ENCODE assay signal across 1 cellular context in the genomic region with DNA sequence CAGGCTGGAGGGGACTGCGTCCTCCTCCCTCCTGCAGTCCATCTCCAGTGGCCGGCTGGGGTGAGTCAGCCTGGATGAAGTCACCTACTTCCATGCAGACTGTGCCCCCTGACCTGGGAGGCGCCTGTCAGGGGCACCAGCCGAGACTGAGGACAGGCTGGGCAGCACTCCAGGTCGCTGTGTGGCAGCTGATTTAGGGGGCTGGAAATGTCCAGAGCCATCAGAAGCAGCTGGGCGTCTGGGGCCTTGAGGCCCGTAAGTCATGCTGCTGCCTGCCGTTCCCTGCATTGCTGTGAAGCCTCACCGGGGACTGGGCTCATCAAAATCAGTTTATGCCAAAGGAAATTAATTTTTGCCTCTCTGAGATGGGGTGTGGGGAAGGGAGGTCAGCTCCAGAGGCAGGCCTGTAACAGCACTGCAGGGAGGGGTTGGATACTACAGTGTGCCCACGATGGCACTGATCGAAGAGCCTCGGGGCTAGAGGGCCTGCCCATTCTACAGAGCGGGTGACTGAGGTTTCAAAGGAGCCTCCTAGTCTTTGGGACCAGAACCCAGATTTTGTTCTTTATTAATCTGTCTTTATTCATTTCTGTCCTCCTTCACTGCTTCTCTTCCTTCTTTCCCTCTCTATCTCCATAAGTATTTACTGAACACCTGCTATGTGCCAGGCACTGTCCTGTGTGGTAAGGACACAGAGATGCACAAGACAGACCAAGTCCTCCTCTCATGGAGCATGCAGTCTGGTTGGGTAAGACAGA.
TF ChIP-seq lines count a peak whose summit lies in the region.

No MANE protein-coding gene starts in this region.

TF ChIP-seq in HepG2, 621 proteins besides CTCF, POLR2A, EP300 and RAD21 (continued from another document and continues in another):
- no peak for TF ChIP-seq NFKB2 (CRISPR knock-in tag; IDR thresholded peaks at IDR 0.05; ENCODE audit: borderline replicate concordance)
- TF ChIP-seq SNAPC5 (CRISPR knock-in tag; IDR thresholded peaks at IDR 0.05; ENCODE audit: borderline replicate concordance) = no peak
- TF ChIP-seq SKI (IDR thresholded peaks at IDR 0.05; ENCODE audit: partially characterized antibody) = peak; percentile 53
- no peak for TF ChIP-seq MLLT10 (CRISPR knock-in tag; IDR thresholded peaks at IDR 0.05)
- no peak for TF ChIP-seq MZF1 (CRISPR knock-in tag; IDR thresholded peaks at IDR 0.05; ENCODE audit: borderline replicate concordance)
- no peak for TF ChIP-seq ZNF552 (CRISPR knock-in tag; IDR thresholded peaks at IDR 0.05; ENCODE audit: borderline replicate concordance)
- no peak for TF ChIP-seq RERE (CRISPR knock-in tag; IDR thresholded peaks at IDR 0.05; ENCODE audit: low read depth)
- TF ChIP-seq ZBTB49 (CRISPR knock-in tag; IDR thresholded peaks at IDR 0.05; ENCODE audit: borderline replicate concordance) = no peak
- TF ChIP-seq, protein P1, sequence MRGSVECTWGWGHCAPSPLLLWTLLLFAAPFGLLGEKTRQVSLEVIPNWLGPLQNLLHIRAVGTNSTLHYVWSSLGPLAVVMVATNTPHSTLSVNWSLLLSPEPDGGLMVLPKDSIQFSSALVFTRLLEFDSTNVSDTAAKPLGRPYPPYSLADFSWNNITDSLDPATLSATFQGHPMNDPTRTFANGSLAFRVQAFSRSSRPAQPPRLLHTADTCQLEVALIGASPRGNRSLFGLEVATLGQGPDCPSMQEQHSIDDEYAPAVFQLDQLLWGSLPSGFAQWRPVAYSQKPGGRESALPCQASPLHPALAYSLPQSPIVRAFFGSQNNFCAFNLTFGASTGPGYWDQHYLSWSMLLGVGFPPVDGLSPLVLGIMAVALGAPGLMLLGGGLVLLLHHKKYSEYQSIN (CRISPR knock-in tag; IDR thresholded peaks at IDR 0.05; ENCODE audit: borderline replicate concordance) = no peak
- TF ChIP-seq, protein P2, sequence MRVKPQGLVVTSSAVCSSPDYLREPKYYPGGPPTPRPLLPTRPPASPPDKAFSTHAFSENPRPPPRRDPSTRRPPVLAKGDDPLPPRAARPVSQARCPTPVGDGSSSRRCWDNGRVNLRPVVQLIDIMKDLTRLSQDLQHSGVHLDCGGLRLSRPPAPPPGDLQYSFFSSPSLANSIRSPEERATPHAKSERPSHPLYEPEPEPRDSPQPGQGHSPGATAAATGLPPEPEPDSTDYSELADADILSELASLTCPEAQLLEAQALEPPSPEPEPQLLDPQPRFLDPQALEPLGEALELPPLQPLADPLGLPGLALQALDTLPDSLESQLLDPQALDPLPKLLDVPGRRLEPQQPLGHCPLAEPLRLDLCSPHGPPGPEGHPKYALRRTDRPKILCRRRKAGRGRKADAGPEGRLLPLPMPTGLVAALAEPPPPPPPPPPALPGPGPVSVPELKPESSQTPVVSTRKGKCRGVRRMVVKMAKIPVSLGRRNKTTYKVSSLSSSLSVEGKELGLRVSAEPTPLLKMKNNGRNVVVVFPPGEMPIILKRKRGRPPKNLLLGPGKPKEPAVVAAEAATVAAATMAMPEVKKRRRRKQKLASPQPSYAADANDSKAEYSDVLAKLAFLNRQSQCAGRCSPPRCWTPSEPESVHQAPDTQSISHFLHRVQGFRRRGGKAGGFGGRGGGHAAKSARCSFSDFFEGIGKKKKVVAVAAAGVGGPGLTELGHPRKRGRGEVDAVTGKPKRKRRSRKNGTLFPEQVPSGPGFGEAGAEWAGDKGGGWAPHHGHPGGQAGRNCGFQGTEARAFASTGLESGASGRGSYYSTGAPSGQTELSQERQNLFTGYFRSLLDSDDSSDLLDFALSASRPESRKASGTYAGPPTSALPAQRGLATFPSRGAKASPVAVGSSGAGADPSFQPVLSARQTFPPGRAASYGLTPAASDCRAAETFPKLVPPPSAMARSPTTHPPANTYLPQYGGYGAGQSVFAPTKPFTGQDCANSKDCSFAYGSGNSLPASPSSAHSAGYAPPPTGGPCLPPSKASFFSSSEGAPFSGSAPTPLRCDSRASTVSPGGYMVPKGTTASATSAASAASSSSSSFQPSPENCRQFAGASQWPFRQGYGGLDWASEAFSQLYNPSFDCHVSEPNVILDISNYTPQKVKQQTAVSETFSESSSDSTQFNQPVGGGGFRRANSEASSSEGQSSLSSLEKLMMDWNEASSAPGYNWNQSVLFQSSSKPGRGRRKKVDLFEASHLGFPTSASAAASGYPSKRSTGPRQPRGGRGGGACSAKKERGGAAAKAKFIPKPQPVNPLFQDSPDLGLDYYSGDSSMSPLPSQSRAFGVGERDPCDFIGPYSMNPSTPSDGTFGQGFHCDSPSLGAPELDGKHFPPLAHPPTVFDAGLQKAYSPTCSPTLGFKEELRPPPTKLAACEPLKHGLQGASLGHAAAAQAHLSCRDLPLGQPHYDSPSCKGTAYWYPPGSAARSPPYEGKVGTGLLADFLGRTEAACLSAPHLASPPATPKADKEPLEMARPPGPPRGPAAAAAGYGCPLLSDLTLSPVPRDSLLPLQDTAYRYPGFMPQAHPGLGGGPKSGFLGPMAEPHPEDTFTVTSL (CRISPR knock-in tag; IDR thresholded peaks at IDR 0.05; ENCODE audit: borderline replicate concordance) = no peak
- no peak for TF ChIP-seq ZNF274 (CRISPR knock-in tag; IDR thresholded peaks at IDR 0.05)
- no peak for TF ChIP-seq ZNF530 (CRISPR knock-in tag; IDR thresholded peaks at IDR 0.05; ENCODE audit: low read depth)
- TF ChIP-seq TFDP1 (CRISPR knock-in tag; IDR thresholded peaks at IDR 0.05; ENCODE audit: borderline replicate concordance) = no peak
- TF ChIP-seq ZNF724P (CRISPR knock-in tag; IDR thresholded peaks at IDR 0.05; ENCODE audit: borderline replicate concordance) = no peak
- no peak for TF ChIP-seq CREBL2 (CRISPR knock-in tag; IDR thresholded peaks at IDR 0.05; ENCODE audit: borderline replicate concordance)
- TF ChIP-seq SIN3B (IDR thresholded peaks at IDR 0.05; ENCODE audit: low read length) = no peak
- TF ChIP-seq CHCHD3 (CRISPR knock-in tag; IDR thresholded peaks at IDR 0.05) = no peak
- no peak for TF ChIP-seq POLR2AphosphoS5 (IDR thresholded peaks at IDR 0.05; ENCODE audit: low read depth, low read length)
- TF ChIP-seq ZNF317 (CRISPR knock-in tag; IDR thresholded peaks at IDR 0.05) = no peak
- TF ChIP-seq CERS6 (CRISPR knock-in tag; IDR thresholded peaks at IDR 0.05) = no peak
- TF ChIP-seq, protein P3, sequence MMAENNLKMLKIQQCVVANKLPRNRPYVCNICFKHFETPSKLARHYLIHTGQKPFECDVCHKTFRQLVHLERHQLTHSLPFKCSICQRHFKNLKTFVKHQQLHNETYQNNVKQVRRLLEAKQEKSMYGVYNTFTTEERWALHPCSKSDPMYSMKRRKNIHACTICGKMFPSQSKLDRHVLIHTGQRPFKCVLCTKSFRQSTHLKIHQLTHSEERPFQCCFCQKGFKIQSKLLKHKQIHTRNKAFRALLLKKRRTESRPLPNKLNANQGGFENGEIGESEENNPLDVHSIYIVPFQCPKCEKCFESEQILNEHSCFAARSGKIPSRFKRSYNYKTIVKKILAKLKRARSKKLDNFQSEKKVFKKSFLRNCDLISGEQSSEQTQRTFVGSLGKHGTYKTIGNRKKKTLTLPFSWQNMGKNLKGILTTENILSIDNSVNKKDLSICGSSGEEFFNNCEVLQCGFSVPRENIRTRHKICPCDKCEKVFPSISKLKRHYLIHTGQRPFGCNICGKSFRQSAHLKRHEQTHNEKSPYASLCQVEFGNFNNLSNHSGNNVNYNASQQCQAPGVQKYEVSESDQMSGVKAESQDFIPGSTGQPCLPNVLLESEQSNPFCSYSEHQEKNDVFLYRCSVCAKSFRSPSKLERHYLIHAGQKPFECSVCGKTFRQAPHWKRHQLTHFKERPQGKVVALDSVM (CRISPR knock-in tag; IDR thresholded peaks at IDR 0.05) = no peak
- TF ChIP-seq ZNF354B (CRISPR knock-in tag; IDR thresholded peaks at IDR 0.05) = no peak
- TF ChIP-seq, protein P4, sequence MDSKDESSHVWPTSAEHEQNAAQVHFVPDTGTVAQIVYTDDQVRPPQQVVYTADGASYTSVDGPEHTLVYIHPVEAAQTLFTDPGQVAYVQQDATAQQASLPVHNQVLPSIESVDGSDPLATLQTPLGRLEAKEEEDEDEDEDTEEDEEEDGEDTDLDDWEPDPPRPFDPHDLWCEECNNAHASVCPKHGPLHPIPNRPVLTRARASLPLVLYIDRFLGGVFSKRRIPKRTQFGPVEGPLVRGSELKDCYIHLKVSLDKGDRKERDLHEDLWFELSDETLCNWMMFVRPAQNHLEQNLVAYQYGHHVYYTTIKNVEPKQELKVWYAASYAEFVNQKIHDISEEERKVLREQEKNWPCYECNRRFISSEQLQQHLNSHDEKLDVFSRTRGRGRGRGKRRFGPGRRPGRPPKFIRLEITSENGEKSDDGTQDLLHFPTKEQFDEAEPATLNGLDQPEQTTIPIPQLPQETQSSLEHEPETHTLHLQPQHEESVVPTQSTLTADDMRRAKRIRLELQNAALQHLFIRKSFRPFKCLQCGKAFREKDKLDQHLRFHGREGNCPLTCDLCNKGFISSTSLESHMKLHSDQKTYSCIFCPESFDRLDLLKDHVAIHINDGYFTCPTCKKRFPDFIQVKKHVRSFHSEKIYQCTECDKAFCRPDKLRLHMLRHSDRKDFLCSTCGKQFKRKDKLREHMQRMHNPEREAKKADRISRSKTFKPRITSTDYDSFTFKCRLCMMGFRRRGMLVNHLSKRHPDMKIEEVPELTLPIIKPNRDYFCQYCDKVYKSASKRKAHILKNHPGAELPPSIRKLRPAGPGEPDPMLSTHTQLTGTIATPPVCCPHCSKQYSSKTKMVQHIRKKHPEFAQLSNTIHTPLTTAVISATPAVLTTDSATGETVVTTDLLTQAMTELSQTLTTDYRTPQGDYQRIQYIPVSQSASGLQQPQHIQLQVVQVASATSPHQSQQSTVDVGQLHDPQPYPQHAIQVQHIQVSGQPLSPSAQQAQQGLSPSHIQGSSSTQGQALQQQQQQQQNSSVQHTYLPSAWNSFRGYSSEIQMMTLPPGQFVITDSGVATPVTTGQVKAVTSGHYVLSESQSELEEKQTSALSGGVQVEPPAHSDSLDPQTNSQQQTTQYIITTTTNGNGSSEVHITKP (CRISPR knock-in tag; IDR thresholded peaks at IDR 0.05; ENCODE audit: low read depth) = no peak
- no peak for TF ChIP-seq ZNF674 (CRISPR knock-in tag; IDR thresholded peaks at IDR 0.05; ENCODE audit: low read depth)
- no peak for TF ChIP-seq GATAD1 (CRISPR knock-in tag; IDR thresholded peaks at IDR 0.05)
- TF ChIP-seq NR2F6 (IDR thresholded peaks at IDR 0.05) = peak; percentile 84
- TF ChIP-seq NR2F6 (CRISPR knock-in tag; IDR thresholded peaks at IDR 0.05) = peak; percentile 94
